In the genomic region with DNA sequence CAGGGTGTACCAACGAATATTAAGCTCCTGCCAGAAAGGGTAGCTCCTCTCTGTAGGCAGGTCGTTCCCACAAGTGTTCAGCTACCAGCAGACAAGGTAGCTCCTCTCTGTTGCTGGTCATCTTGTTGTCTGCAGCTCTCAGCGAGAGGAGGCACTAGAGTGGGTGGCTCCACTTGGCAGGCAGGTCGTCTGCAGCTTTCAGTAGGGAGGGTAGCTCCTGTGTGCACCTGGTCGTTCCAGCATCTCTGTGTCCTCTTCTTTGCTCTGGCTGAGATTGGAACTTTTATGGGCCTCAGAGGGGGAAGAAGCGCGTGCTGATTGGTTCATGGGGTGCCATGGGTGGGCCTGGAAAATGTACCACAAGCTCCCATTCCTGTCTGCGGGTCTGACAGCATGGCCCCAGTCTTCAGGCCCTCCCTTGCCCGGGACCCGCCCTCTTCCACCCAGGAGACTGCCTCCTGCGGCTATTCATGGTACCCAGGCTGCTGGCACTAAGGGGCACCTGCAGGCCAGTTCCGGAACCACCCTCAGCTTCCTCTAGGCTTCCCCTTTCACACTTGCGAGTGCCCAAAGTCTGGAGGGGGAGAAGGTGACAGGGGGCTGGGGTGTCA, we compare ENCODE assay signal across 12 cellular contexts.
A peak's percentile ranks its signal among the peaks of the same experiment; 100 is the strongest.
DNase-seq lines count a peak whose midpoint lies in the region; ATAC-seq and TF ChIP-seq lines count a peak whose summit lies in the region.
"Had no signal": no experiment of that assay in that cellular context is flagged by ENCODE, and none has a peak within 500 bp of the region (broad histone marks: within the 10 kb centered on the region; RNA-seq: fewer than 3 reads in every experiment).

No MANE protein-coding gene starts in this region.

- H3F3A ChIP-seq in PC-9 (ENCODE audit: insufficient read depth, low read depth): no peaks in the 10 kb centered on the region

- intact Hi-C loops in IMR-90 (cut with micrococcal nuclease) (no loop called here), PC-9 (cut with micrococcal nuclease; ENCODE audit: unreplicated experiment) (no loop called here)

- 90% methylated on average over 4 of the region's 13 CpGs; no CpG with 5 or more reads in 1 of the 2 experiments for WGBS in IMR-90 (ENCODE audit: extremely low coverage in 2 of 2, insufficient read length in 1 of 2), 2 experiments
- no CpG with 5 or more reads among the region's 13 CpGs for WGBS in mesendoderm (ENCODE audit: extremely low coverage, insufficient coverage, low lambda C conversion rate)

- H2BK120ac ChIP-seq in IMR-90 (ENCODE audit: low read depth, low read length) (no peak overlapping the region), mesendoderm (ENCODE audit: low read depth, low read length) (no peak overlapping the region)

- in situ Hi-C loops in IMR-90 (cut with MboI; ENCODE audit: low sequenced_read_pairs): no loop called here

- no peaks in the 10 kb centered on the region for H4K20me1 ChIP-seq in BLaER1
- H4K20me1 ChIP-seq in IMR-90 (ENCODE audit: insufficient read depth, low read length): no peaks in the 10 kb centered on the region
- H4K20me1 ChIP-seq in PC-9 (ENCODE audit: insufficient read depth): no peaks in the 10 kb centered on the region

- no peaks in the 10 kb centered on the region for H3K9me2 ChIP-seq in PC-9 (ENCODE audit: insufficient read depth)

- no peak overlapping the region for H2BK15ac ChIP-seq in IMR-90 (ENCODE audit: low read depth, low read length)
- H2BK15ac ChIP-seq in mesendoderm (replicated peaks; ENCODE audit: low read depth): no peak overlapping the region

- H3K56ac ChIP-seq in IMR-90 (ENCODE audit: extremely low read depth, insufficient read depth, low read length) (no peak overlapping the region), mesendoderm (ENCODE audit: low read length) (no peak overlapping the region)

- H3K27me3 ChIP-seq in BLaER1 (no peaks in the 10 kb centered on the region), IMR-90 (ENCODE audit: control insufficient read depth, insufficient read depth, low read length) (peaks cover 5% of the 10 kb centered on the region), PC-9 (ENCODE audit: insufficient read depth, low read depth) (no peaks in the 10 kb centered on the region), mesendoderm (ENCODE audit: insufficient read depth, low read length, poor library complexity) (no peaks in the 10 kb centered on the region)

- CTCF ChIA-PET in IMR-90 (lab: Yijun Ruan, JAX) (no interaction called here), PC-9 (lab: Charles Lee) (no interaction called here)

- no peak overlapping the region for H3K23ac ChIP-seq in IMR-90 (ENCODE audit: low read depth, low read length)
- no peak overlapping the region for H3K23ac ChIP-seq in mesendoderm (ENCODE audit: low read length)

- H3K18ac ChIP-seq in IMR-90 (ENCODE audit: low read depth, low read length) (no peak overlapping the region), mesendoderm (ENCODE audit: low read length) (no peak overlapping the region)

- no TSS peak for BruUV-seq in IMR-90 (replicated peaks; lab: Mats Ljungman, UMichigan)
- no TSS peak for BruUV-seq in PC-9 (replicated peaks; lab: Mats Ljungman, UMichigan)

- H3K9me3 ChIP-seq in BLaER1 (no peaks in the 10 kb centered on the region; the same call in 1 of the 2 replicates), IMR-90 (ENCODE audit: control insufficient read depth, insufficient read depth, low read length) (no peaks in the 10 kb centered on the region), PC-9 (ENCODE audit: insufficient read depth, low read depth) (no peaks in the 10 kb centered on the region)

- H3K4me3 ChIP-seq in BLaER1 (peak overlapping the region; percentile 49), IMR-90 (ENCODE audit: insufficient read depth, low read depth, low read length) (no peak overlapping the region), PC-9 (peak overlapping the region; percentile 70), mesendoderm (ENCODE audit: low read length) (no peak overlapping the region)

- H3K27ac ChIP-seq in BLaER1 (no peak overlapping the region), IMR-90 (ENCODE audit: insufficient read depth, low read length) (no peak overlapping the region), PC-9 (no peak overlapping the region), mesendoderm (ENCODE audit: low read depth, low read length) (no peak overlapping the region)
- H3K27ac ChIP-seq: VCaP had no signal

- TF ChIP-seq CTCF in IMR-90 (conservative IDR thresholded peaks at IDR 0.05; ENCODE audit: low read depth, low read length) (no peak), PC-9 (conservative IDR thresholded peaks at IDR 0.05) (no peak)

- dilution Hi-C loops in IMR-90 (cut with HindIII; ENCODE audit: low sequenced_read_pairs, unreplicated experiment): no loop called here

- TF ChIP-seq POLR2A in IMR-90 (IDR thresholded peaks at IDR 0.05; ENCODE audit: low read depth, low read length): no peak

- ATAC-seq in IMR-90 (ENCODE audit: low read depth): no peak

- POLR2A ChIA-PET in IMR-90 (lab: Charles Lee; ENCODE audit: unreplicated experiment) (no interaction called here), PC-9 (lab: Charles Lee; ENCODE audit: unreplicated experiment) (no interaction called here)

- peak overlapping the region; percentile 70 for H2AK9ac ChIP-seq in IMR-90 (replicated peaks; ENCODE audit: low read depth, low read length, poor library complexity)

- H4K91ac ChIP-seq in IMR-90 (ENCODE audit: insufficient read depth, low read depth, low read length): no peak overlapping the region

- H4K8ac ChIP-seq in IMR-90 (ENCODE audit: low read depth in 2 of 2, low read length in 2 of 2): no peak overlapping the region
- no peak overlapping the region for H4K8ac ChIP-seq in mesendoderm (ENCODE audit: low read depth, low read length)

- H3K9ac ChIP-seq in BLaER1 (no peak overlapping the region), IMR-90 (ENCODE audit: low read depth, low read length) (no peak overlapping the region), mesendoderm (ENCODE audit: low read length) (no peak overlapping the region)

- no peaks in the 10 kb centered on the region for H3K79me1 ChIP-seq in IMR-90 (ENCODE audit: low read depth in 1 of 2, low read length in 2 of 2)
- H3K79me1 ChIP-seq in mesendoderm (ENCODE audit: low read length): no peaks in the 10 kb centered on the region

- no peak for DNase-seq in IMR-90
- DNase-seq in PC-9: no peak
- peak; percentile 1 for DNase-seq in mesendoderm
- no peak for DNase-seq in MV-4-11 (lab: John Stamatoyannopoulos, UW)
- DNase-seq in activated T-cell treated with anti-CD3 and anti-CD28 coated beads, Interleukin-2, amount 50 U/mL, for 1 hour: no peak
- no peak for DNase-seq in Ammon's horn (ENCODE audit: low spot score)
- no peak for DNase-seq in middle frontal gyrus (ENCODE audit: extremely low spot score, low spot score)
- DNase-seq: activated CD8-positive, alpha-beta memory T cell treated with anti-CD3 and anti-CD28 coated beads for 24 hours; activated gamma-delta T cell treated with Interleukin-2 at 50 U/mL for 16 hours; DMS 273 treated with DMSO at 0.1 percent for 48 hours had no signal

- H3K4ac ChIP-seq in IMR-90 (ENCODE audit: low read depth, low read length) (no peak overlapping the region), mesendoderm (ENCODE audit: low read depth, low read length) (no peak overlapping the region)

- H3K4me1 ChIP-seq in BLaER1 (peaks cover 17% of the 10 kb centered on the region), IMR-90 (ENCODE audit: control insufficient read depth, insufficient read depth, low read length) (peaks cover 2% of the 10 kb centered on the region), PC-9 (replicated peaks; ENCODE audit: insufficient read depth) (0 out of 2 replicates have a peak, but pooled peaks cover 7% of the 10 kb centered on the region), mesendoderm (ENCODE audit: control insufficient read depth, low read depth, low read length) (no peaks in the 10 kb centered on the region)

- H3K14ac ChIP-seq in IMR-90 (replicated peaks; ENCODE audit: low read depth, low read length): no peak overlapping the region

- H3K36me3 ChIP-seq in BLaER1 (no peaks in the 10 kb centered on the region), IMR-90 (ENCODE audit: control insufficient read depth, insufficient read depth, low read length) (no peaks in the 10 kb centered on the region), PC-9 (ENCODE audit: low read depth) (no peaks in the 10 kb centered on the region), mesendoderm (ENCODE audit: control insufficient read depth, insufficient read depth, low read length) (no peaks in the 10 kb centered on the region)

- H3K9me1 ChIP-seq in IMR-90 (ENCODE audit: insufficient read depth, low read length): peaks cover 5% of the 10 kb centered on the region; the same call in 1 of the 2 replicates

- TF ChIP-seq RAD21 in IMR-90 (IDR thresholded peaks at IDR 0.05; ENCODE audit: low read length): no peak

- no peak overlapping the region for H2AK5ac ChIP-seq in IMR-90 (ENCODE audit: low read depth, low read length)
- no peak overlapping the region for H2AK5ac ChIP-seq in mesendoderm (ENCODE audit: low read length)

- no peak overlapping the region for H2BK5ac ChIP-seq in IMR-90 (ENCODE audit: low read depth, low read length, poor library complexity, severe bottlenecking)
- no peak overlapping the region for H2BK5ac ChIP-seq in mesendoderm (ENCODE audit: low read length)

- H3K79me2 ChIP-seq in PC-9 (ENCODE audit: low read depth) (no peaks in the 10 kb centered on the region), mesendoderm (ENCODE audit: control insufficient read depth, insufficient read depth, low read length) (no peaks in the 10 kb centered on the region)

- H2AFZ ChIP-seq in IMR-90 (replicated peaks; ENCODE audit: low read length, poor library complexity): peak overlapping the region; percentile 13
- peak overlapping the region; percentile 91 for H2AFZ ChIP-seq in PC-9

- H3K4me2 ChIP-seq in BLaER1 (peak overlapping the region; percentile 73), IMR-90 (ENCODE audit: low read depth, low read length) (no peak overlapping the region), PC-9 (peak overlapping the region; percentile 75), mesendoderm (ENCODE audit: low read length) (no peak overlapping the region)

- H2BK20ac ChIP-seq in IMR-90 (ENCODE audit: low read depth, low read length): no peak overlapping the region

- H4K5ac ChIP-seq in IMR-90 (ENCODE audit: low read depth, low read length) (no peak overlapping the region), mesendoderm (ENCODE audit: low read length) (no peak overlapping the region)

TF ChIP-seq in IMR-90, 13 proteins besides CTCF, POLR2A, EP300 and RAD21 (continues in another document):
- TF ChIP-seq MXI1 (IDR thresholded peaks at IDR 0.05; ENCODE audit: borderline replicate concordance, low read depth, low read length) (no peak), CEBPB (IDR thresholded peaks at IDR 0.05; ENCODE audit: low read depth, low read length) (no peak), USF2 (IDR thresholded peaks at IDR 0.05; ENCODE audit: low read depth, low read length) (no peak), NFE2L2 (IDR thresholded peaks at IDR 0.05; ENCODE audit: low read depth, low read length) (no peak)

Comparison
In these comparisons a context has a peak if more than half of its experiments do, and no peak if none do; other contexts are left out.
1. H3K4me2 ChIP-seq: peak in BLaER1 (single experiment) and PC-9 (single experiment); none in IMR-90 (single experiment) and mesendoderm (single experiment).
2. H3K4me3 ChIP-seq: peak in BLaER1 (single experiment) and PC-9 (single experiment); none in IMR-90 (single experiment) and mesendoderm (single experiment).